ENCODE assay signal across 33 cellular contexts in genomic region chr5:16589658-16590057, GRCh38.
"Had no signal": no experiment of that assay in that cellular context is flagged by ENCODE, and none has a peak within 500 bp of the region (broad histone marks: within the 10 kb centered on the region; RNA-seq: fewer than 3 reads in every experiment).

No MANE protein-coding gene starts in this region.

- H3K4me1 ChIP-seq: ascending aorta had no signal

- H3K27me3 Mint-ChIP-seq: activated B cell treated with CpG ODN at 0.5 μM for 24 hours; activated CD4-positive, alpha-beta memory T cell treated with anti-CD3 and anti-CD28 coated beads, Interleukin-2, amount 10 ng/mL, durations not matched to agents 7 days and 5 days; activated CD4-positive, alpha-beta T cell treated with anti-CD3 and anti-CD28 coated beads, Interleukin-2, amount 10 ng/mL, durations not matched to agents 24 days and 14 days; activated naive CD4-positive, alpha-beta T cell treated with anti-CD3 and anti-CD28 coated beads, Interleukin-2, amount 10 ng/mL, durations not matched to agents 7 days and 5 days; activated naive CD4-positive, alpha-beta T cell treated with anti-CD3 and anti-CD28 coated beads, Interleukin-2, amount 50 U/mL, for 24 hours; activated naive CD8-positive, alpha-beta T cell; activated naive CD8-positive, alpha-beta T cell treated with anti-CD3 and anti-CD28 coated beads, Interleukin-2, amount 10 ng/mL, durations not matched to agents 7 days and 5 days; activated naive CD8-positive, alpha-beta T cell treated with anti-CD3 and anti-CD28 coated beads, Interleukin-2, amount 50 U/mL, for 24 hours; activated T-cell treated with anti-CD3 and anti-CD28 coated beads, Interleukin-2, amount 50 U/mL, for 24 hours; brain; central memory CD8-positive, alpha-beta T cell; T-cell had no signal

- ATAC-seq: activated CD8-positive, alpha-beta T cell treated with anti-CD3 and anti-CD28 coated beads, Interleukin-2, amount 10 ng/mL, durations not matched to agents 7 days and 5 days; activated naive CD8-positive, alpha-beta T cell treated with anti-CD3 and anti-CD28 coated beads, Interleukin-2, amount 50 U/mL, for 24 hours; T-cell had no signal

- H3K9me3 ChIP-seq: ascending aorta had no signal

- H3K4me3 Mint-ChIP-seq: activated B cell treated with CpG ODN at 0.5 μM for 24 hours; activated CD4-positive, alpha-beta memory T cell treated with anti-CD3 and anti-CD28 coated beads, Interleukin-2, amount 10 ng/mL, durations not matched to agents 7 days and 5 days; activated CD4-positive, alpha-beta T cell treated with anti-CD3 and anti-CD28 coated beads, Interleukin-2, amount 10 ng/mL, durations not matched to agents 24 days and 14 days; activated CD8-positive, alpha-beta T cell treated with anti-CD3 and anti-CD28 coated beads, Interleukin-2, amount 10 ng/mL, durations not matched to agents 7 days and 5 days; activated naive CD4-positive, alpha-beta T cell treated with anti-CD3 and anti-CD28 coated beads, Interleukin-2, amount 10 ng/mL, durations not matched to agents 7 days and 5 days; activated naive CD4-positive, alpha-beta T cell treated with anti-CD3 and anti-CD28 coated beads, Interleukin-2, amount 50 U/mL, for 24 hours; activated naive CD8-positive, alpha-beta T cell; activated naive CD8-positive, alpha-beta T cell treated with anti-CD3 and anti-CD28 coated beads, Interleukin-2, amount 10 ng/mL, durations not matched to agents 7 days and 5 days; activated naive CD8-positive, alpha-beta T cell treated with anti-CD3 and anti-CD28 coated beads, Interleukin-2, amount 50 U/mL, for 24 hours; activated T-cell treated with anti-CD3 and anti-CD28 coated beads, Interleukin-2, amount 50 U/mL, for 24 hours; brain; central memory CD8-positive, alpha-beta T cell; T-cell; T-helper 2 cell treated with Interferon-gamma antibody and Interleukin-4, amounts not matched to agents 5 μg/mL and 100 μg/mL, for 36 hours had no signal

- H3K27ac ChIP-seq: ascending aorta, cardiac muscle cell had no signal

- H3K4me1 Mint-ChIP-seq: activated CD4-positive, alpha-beta memory T cell treated with anti-CD3 and anti-CD28 coated beads, Interleukin-2, amount 10 ng/mL, durations not matched to agents 7 days and 5 days; activated naive CD4-positive, alpha-beta T cell treated with anti-CD3 and anti-CD28 coated beads, Interleukin-2, amount 10 ng/mL, durations not matched to agents 7 days and 5 days had no signal

- H3K4me3 ChIP-seq: ascending aorta, cardiac muscle cell had no signal

- FAIRE-seq: bronchial epithelial cell, TTC549 had no signal

- H3K27me3 ChIP-seq: ascending aorta, cardiac muscle cell had no signal

- H3K36me3 ChIP-seq: ascending aorta, cardiac muscle cell had no signal

- H3K27ac Mint-ChIP-seq: activated B cell treated with CpG ODN at 0.5 μM for 24 hours; activated CD4-positive, alpha-beta memory T cell treated with anti-CD3 and anti-CD28 coated beads, Interleukin-2, amount 10 ng/mL, durations not matched to agents 7 days and 5 days; activated CD4-positive, alpha-beta T cell treated with anti-CD3 and anti-CD28 coated beads, Interleukin-2, amount 10 ng/mL, durations not matched to agents 24 days and 14 days; activated CD8-positive, alpha-beta T cell treated with anti-CD3 and anti-CD28 coated beads, Interleukin-2, amount 10 ng/mL, durations not matched to agents 7 days and 5 days; activated naive CD4-positive, alpha-beta T cell treated with anti-CD3 and anti-CD28 coated beads, Interleukin-2, amount 10 ng/mL, durations not matched to agents 7 days and 5 days; activated naive CD4-positive, alpha-beta T cell treated with anti-CD3 and anti-CD28 coated beads, Interleukin-2, amount 50 U/mL, for 24 hours; activated naive CD8-positive, alpha-beta T cell; activated naive CD8-positive, alpha-beta T cell treated with anti-CD3 and anti-CD28 coated beads, Interleukin-2, amount 10 ng/mL, durations not matched to agents 7 days and 5 days; activated naive CD8-positive, alpha-beta T cell treated with anti-CD3 and anti-CD28 coated beads, Interleukin-2, amount 50 U/mL, for 24 hours; activated T-cell treated with anti-CD3 and anti-CD28 coated beads, Interleukin-2, amount 50 U/mL, for 24 hours; activated T-helper 2 cell treated with anti-CD3 and anti-CD28 coated beads, Interferon-gamma antibody, Interleukin-2, Interleukin-4, amounts not matched to agents 10 μg/mL and 5 μg/mL and 100 μg/mL, durations not matched to agents 14 hours and 24 hours and 36 hours; brain; T-helper 2 cell treated with Interferon-gamma antibody and Interleukin-4, amounts not matched to agents 5 μg/mL and 100 μg/mL, for 36 hours had no signal

- DNase-seq: activated B cell treated with CpG ODN at 0.5 μM for 24 hours; activated CD4-positive, alpha-beta memory T cell treated with anti-CD3 and anti-CD28 coated beads, Interleukin-2, amount 10 ng/mL, durations not matched to agents 7 days and 5 days; activated CD4-positive, alpha-beta T cell treated with anti-CD3 and anti-CD28 coated beads for 4 hours; activated CD4-positive, alpha-beta T cell treated with anti-CD3 and anti-CD28 coated beads, Interleukin-2, amount 10 ng/mL, durations not matched to agents 24 days and 14 days; activated CD4-positive, alpha-beta T cell treated with anti-CD3 and anti-CD28 coated beads, Interleukin-2, amount 50 U/mL, for 1 hour; activated CD4-positive, alpha-beta T cell treated with anti-CD3 and anti-CD28 coated beads, Interleukin-2, amount 50 U/mL, for 4 hours; activated CD4-positive, CD25-positive, alpha-beta regulatory T cell treated with anti-CD3 and anti-CD28 coated beads, Interleukin-2, amount 50 U/mL, for 72 hours; activated CD8-positive, alpha-beta memory T cell treated with anti-CD3 and anti-CD28 coated beads for 24 hours; activated CD8-positive, alpha-beta memory T cell treated with anti-CD3 and anti-CD28 coated beads, Interleukin-2, amount 50 U/mL, for 4 hours; activated CD8-positive, alpha-beta T cell treated with anti-CD3 and anti-CD28 coated beads, Interleukin-2, amount 10 ng/mL, durations not matched to agents 7 days and 5 days; activated effector memory CD4-positive, alpha-beta T cell treated with Interleukin-2 at 50 U/mL for 16 hours; activated gamma-delta T cell; activated naive CD4-positive, alpha-beta T cell treated with anti-CD3 and anti-CD28 coated beads, Interleukin-2, amount 10 ng/mL, durations not matched to agents 7 days and 5 days; activated naive CD4-positive, alpha-beta T cell treated with Interleukin-2 at 50 U/mL for 16 hours; activated naive CD8-positive, alpha-beta T cell treated with anti-CD3 and anti-CD28 coated beads, Interleukin-2, amount 10 ng/mL, durations not matched to agents 7 days and 5 days; activated naive CD8-positive, alpha-beta T cell treated with anti-CD3 and anti-CD28 coated beads, Interleukin-2, amount 50 U/mL, for 24 hours; activated T-cell treated with anti-CD3 and anti-CD28 coated beads, Interleukin-2, amount 50 U/mL, for 24 hours; activated T-cell treated with anti-CD3 and anti-CD28 coated beads, Interleukin-2, amount 50 U/mL, for 48 hours; anterior cingulate cortex; cerebellar nuclear complex; T-cell; T-helper 2 cell; T-helper 9 cell had no signal

- H3K9me3 Mint-ChIP-seq: activated CD4-positive, alpha-beta T cell treated with anti-CD3 and anti-CD28 coated beads, Interleukin-2, amount 10 ng/mL, durations not matched to agents 24 days and 14 days; activated naive CD4-positive, alpha-beta T cell treated with anti-CD3 and anti-CD28 coated beads, Interleukin-2, amount 10 ng/mL, durations not matched to agents 7 days and 5 days; activated naive CD4-positive, alpha-beta T cell treated with anti-CD3 and anti-CD28 coated beads, Interleukin-2, amount 50 U/mL, for 24 hours; activated naive CD8-positive, alpha-beta T cell treated with anti-CD3 and anti-CD28 coated beads, Interleukin-2, amount 50 U/mL, for 24 hours; activated T-cell treated with anti-CD3 and anti-CD28 coated beads, Interleukin-2, amount 50 U/mL, for 24 hours; activated T-helper 2 cell treated with anti-CD3 and anti-CD28 coated beads, Interferon-gamma antibody, Interleukin-2, Interleukin-4, amounts not matched to agents 10 μg/mL and 5 μg/mL and 100 μg/mL, durations not matched to agents 14 hours and 24 hours and 36 hours; central memory CD8-positive, alpha-beta T cell; T-cell; T-helper 2 cell treated with Interferon-gamma antibody and Interleukin-4, amounts not matched to agents 5 μg/mL and 100 μg/mL, for 36 hours had no signal
